9 cellular contexts compared by ENCODE assay signal in the genomic region with DNA sequence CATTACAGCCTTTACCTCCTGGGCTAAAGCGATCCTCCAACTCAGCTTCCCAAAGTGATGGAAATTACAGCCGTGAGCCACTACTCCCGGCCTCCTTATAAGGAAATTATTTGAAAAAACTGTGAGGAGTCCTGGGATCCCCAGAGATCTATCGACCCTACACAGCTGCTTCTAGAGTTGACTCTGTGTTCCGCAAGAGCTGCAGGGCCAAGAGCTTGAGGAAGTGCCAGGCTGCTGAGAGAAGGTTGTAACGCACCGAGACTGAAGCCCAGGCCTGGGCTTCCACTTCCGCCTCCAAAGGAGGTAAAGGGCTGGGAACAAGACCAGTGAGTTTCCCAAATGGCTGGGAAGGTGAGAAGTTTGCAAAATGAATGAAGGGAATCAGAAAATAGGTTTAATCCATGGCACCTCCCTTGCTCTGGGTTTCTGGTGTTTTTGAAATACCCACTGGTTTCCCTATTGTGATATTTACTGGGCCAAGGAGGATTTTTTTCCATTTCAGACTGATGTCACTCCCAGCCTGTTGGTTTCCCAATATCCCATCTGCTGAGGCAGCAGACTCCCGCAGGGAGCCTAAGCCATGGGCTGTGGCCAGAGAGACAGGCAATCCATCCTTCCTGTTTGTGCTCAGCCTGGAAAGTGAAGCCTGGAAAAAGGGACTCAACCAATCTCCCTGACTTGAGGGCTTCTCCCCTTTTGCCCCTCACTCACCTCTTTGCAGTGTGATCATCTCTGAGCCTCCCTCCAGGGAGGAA. TPM values are rescaled to one million over a fixed set of nuclear protein-coding genes. Genes with fewer than 3 reads are reported as not detected.
DNase-seq lines count a peak whose midpoint lies in the region; ATAC-seq and TF ChIP-seq lines count a peak whose summit lies in the region.
"Had no signal": no experiment of that assay in that cellular context is flagged by ENCODE, and none has a peak within 500 bp of the region (broad histone marks: within the 10 kb centered on the region; RNA-seq: fewer than 3 reads in every experiment).

No MANE protein-coding gene starts in this region.

- TF ChIP-seq CTCF in esophagus muscularis mucosa (IDR thresholded peaks at IDR 0.05) (no peak), nephron progenitor cell (IDR thresholded peaks at IDR 0.05) (no peak)

- WGBS in esophagus muscularis mucosa, result 49% methylated on average over 9 of the region's 9 CpGs

- no peaks in the 10 kb centered on the region for H3K27me3 ChIP-seq in esophagus muscularis mucosa

- H3K4me1 Mint-ChIP-seq in nephron progenitor cell, result peaks cover 45% of the 10 kb centered on the region
- peaks cover 2% of the 10 kb centered on the region for H3K4me1 Mint-ChIP-seq in activated T-helper 2 cell treated with anti-CD3 and anti-CD28 coated beads, Interferon-gamma antibody, Interleukin-2, Interleukin-4, amounts not matched to agents 10 μg/mL and 5 μg/mL and 100 μg/mL, durations not matched to agents 14 hours and 24 hours and 36 hours (ENCODE audit: low read depth)
- H3K4me1 Mint-ChIP-seq in effector memory CD8-positive, alpha-beta T cell (ENCODE audit: low read depth in 2 of 2), result no peaks in the 10 kb centered on the region

- no peak overlapping the region for H3K4me3 Mint-ChIP-seq in nephron progenitor cell
- no peak overlapping the region for H3K4me3 Mint-ChIP-seq in activated T-helper 2 cell treated with anti-CD3 and anti-CD28 coated beads, Interferon-gamma antibody, Interleukin-2, Interleukin-4, amounts not matched to agents 10 μg/mL and 5 μg/mL and 100 μg/mL, durations not matched to agents 14 hours and 24 hours and 36 hours (ENCODE audit: low read depth)
- H3K4me3 Mint-ChIP-seq in effector memory CD8-positive, alpha-beta T cell, result no peak overlapping the region

- peaks cover 33 to 39% (median 36%) of the 10 kb centered on the region in 4 donors for H3K4me1 ChIP-seq in esophagus muscularis mucosa

- TF ChIP-seq EP300 in esophagus muscularis mucosa (IDR thresholded peaks at IDR 0.05), result no peak

- H3K27me3 Mint-ChIP-seq in nephron progenitor cell (ENCODE audit: low read depth, poor library complexity), result peaks cover 2% of the 10 kb centered on the region
- H3K27me3 Mint-ChIP-seq in activated T-helper 2 cell treated with anti-CD3 and anti-CD28 coated beads, Interferon-gamma antibody, Interleukin-2, Interleukin-4, amounts not matched to agents 10 μg/mL and 5 μg/mL and 100 μg/mL, durations not matched to agents 14 hours and 24 hours and 36 hours (ENCODE audit: low read depth), result no peaks in the 10 kb centered on the region
- H3K27me3 Mint-ChIP-seq in effector memory CD8-positive, alpha-beta T cell, result no peaks in the 10 kb centered on the region

- H3K4me3 ChIP-seq in esophagus muscularis mucosa, result peak overlapping the region in 1 of 4 donors; percentile 16

- H3K9me3 ChIP-seq in esophagus muscularis mucosa, result no peaks in the 10 kb centered on the region

- TF ChIP-seq POLR2A in esophagus muscularis mucosa (IDR thresholded peaks at IDR 0.05; ENCODE audit: low read depth), result no peak

- H3K36me3 Mint-ChIP-seq in nephron progenitor cell (ENCODE audit: low read depth), result peaks cover 2% of the 10 kb centered on the region
- peaks cover 2% of the 10 kb centered on the region for H3K36me3 Mint-ChIP-seq in activated T-helper 2 cell treated with anti-CD3 and anti-CD28 coated beads, Interferon-gamma antibody, Interleukin-2, Interleukin-4, amounts not matched to agents 10 μg/mL and 5 μg/mL and 100 μg/mL, durations not matched to agents 14 hours and 24 hours and 36 hours (ENCODE audit: low read depth)
- no peaks in the 10 kb centered on the region for H3K36me3 Mint-ChIP-seq in effector memory CD8-positive, alpha-beta T cell (ENCODE audit: insufficient read depth)

- ATAC-seq in HG03378 (IDR thresholded peaks at IDR 0.05; ENCODE audit: unreplicated experiment), result no peak
- no peak for ATAC-seq in effector memory CD8-positive, alpha-beta T cell (replicated peaks)

- intact Hi-C loops in esophagus muscularis mucosa (cut with DNase I), result no loop called here
- intact Hi-C loops in activated T-helper 2 cell treated with anti-CD3 and anti-CD28 coated beads, Interferon-gamma antibody, Interleukin-2, Interleukin-4, amounts not matched to agents 10 μg/mL and 5 μg/mL and 100 μg/mL, durations not matched to agents 14 hours and 24 hours and 36 hours (cut with micrococcal nuclease), result no loop called here

- peak overlapping the region; percentile 54 to 78 (median 73) for H3K27ac ChIP-seq in esophagus muscularis mucosa (replicated peaks in 1 of 4)

- peaks cover 10% of the 10 kb centered on the region for H3K9me3 Mint-ChIP-seq in nephron progenitor cell
- no peaks in the 10 kb centered on the region for H3K9me3 Mint-ChIP-seq in activated T-helper 2 cell treated with anti-CD3 and anti-CD28 coated beads, Interferon-gamma antibody, Interleukin-2, Interleukin-4, amounts not matched to agents 10 μg/mL and 5 μg/mL and 100 μg/mL, durations not matched to agents 14 hours and 24 hours and 36 hours
- H3K9me3 Mint-ChIP-seq in effector memory CD8-positive, alpha-beta T cell, result no peaks in the 10 kb centered on the region

- peak overlapping the region; percentile 95 for H3K27ac Mint-ChIP-seq in nephron progenitor cell
- H3K27ac Mint-ChIP-seq in activated T-helper 2 cell treated with anti-CD3 and anti-CD28 coated beads, Interferon-gamma antibody, Interleukin-2, Interleukin-4, amounts not matched to agents 10 μg/mL and 5 μg/mL and 100 μg/mL, durations not matched to agents 14 hours and 24 hours and 36 hours, result no peak overlapping the region
- H3K27ac Mint-ChIP-seq in effector memory CD8-positive, alpha-beta T cell, result no peak overlapping the region

- DNase-seq in EH (ENCODE audit: low read depth), result peak; percentile 58
- DNase-seq in LHCN-M2 (ENCODE audit: low read depth), result peak; percentile 20
- DNase-seq in esophagus muscularis mucosa (ENCODE audit: extremely low spot score), result peak; percentile 92
- no peak for DNase-seq in nephron progenitor cell
- DNase-seq in activated T-helper 2 cell treated with anti-CD3 and anti-CD28 coated beads, Interferon-gamma antibody, Interleukin-2, Interleukin-4, amounts not matched to agents 10 μg/mL and 5 μg/mL and 100 μg/mL, durations not matched to agents 14 hours and 24 hours and 36 hours (ENCODE audit: low spot score), result no peak
- no peak for DNase-seq in NCI-H345 (lab: John Stamatoyannopoulos, UW)
- no peak for DNase-seq in effector memory CD8-positive, alpha-beta T cell
- DNase-seq: NCI-H1417 had no signal

- H3K36me3 ChIP-seq in esophagus muscularis mucosa, result no peaks in the 10 kb centered on the region

RNA-seq across cellular contexts. Expression of gene FAM107B, which starts 22.9 kb away (rescaled TPM):
- 8.6 and 15.2 TPM in 2 replicates for total RNA-seq in LHCN-M2 (2014; rRNA removed)
- polyA plus RNA-seq in LHCN-M2 (2012), result 9.7 TPM
- 10 to 100 TPM in 2 of 4 donors, 1 to 10 TPM in 2; 7.5 to 14.1 (median 9.4) TPM for total RNA-seq in esophagus muscularis mucosa
- 99.4 and 103 TPM in 2 replicates for total RNA-seq in activated T-helper 2 cell treated with anti-CD3 and anti-CD28 coated beads, Interferon-gamma antibody, Interleukin-2, Interleukin-4, amounts not matched to agents 10 μg/mL and 5 μg/mL and 100 μg/mL, durations not matched to agents 14 hours and 24 hours and 36 hours

Comparison
In these comparisons a context has a peak if more than half of its experiments do, and no peak if none do; other contexts are left out.
1. DNase-seq: peak in EH (single experiment), LHCN-M2 (single experiment) and esophagus muscularis mucosa (single experiment); none in nephron progenitor cell (single experiment), activated T-helper 2 cell treated with anti-CD3 and anti-CD28 coated beads, Interferon-gamma antibody, Interleukin-2, Interleukin-4, amounts not matched to agents 10 μg/mL and 5 μg/mL and 100 μg/mL, durations not matched to agents 14 hours and 24 hours and 36 hours (single experiment), NCI-H345 (single experiment) and effector memory CD8-positive, alpha-beta T cell (0 of 3).